In the genomic region with DNA sequence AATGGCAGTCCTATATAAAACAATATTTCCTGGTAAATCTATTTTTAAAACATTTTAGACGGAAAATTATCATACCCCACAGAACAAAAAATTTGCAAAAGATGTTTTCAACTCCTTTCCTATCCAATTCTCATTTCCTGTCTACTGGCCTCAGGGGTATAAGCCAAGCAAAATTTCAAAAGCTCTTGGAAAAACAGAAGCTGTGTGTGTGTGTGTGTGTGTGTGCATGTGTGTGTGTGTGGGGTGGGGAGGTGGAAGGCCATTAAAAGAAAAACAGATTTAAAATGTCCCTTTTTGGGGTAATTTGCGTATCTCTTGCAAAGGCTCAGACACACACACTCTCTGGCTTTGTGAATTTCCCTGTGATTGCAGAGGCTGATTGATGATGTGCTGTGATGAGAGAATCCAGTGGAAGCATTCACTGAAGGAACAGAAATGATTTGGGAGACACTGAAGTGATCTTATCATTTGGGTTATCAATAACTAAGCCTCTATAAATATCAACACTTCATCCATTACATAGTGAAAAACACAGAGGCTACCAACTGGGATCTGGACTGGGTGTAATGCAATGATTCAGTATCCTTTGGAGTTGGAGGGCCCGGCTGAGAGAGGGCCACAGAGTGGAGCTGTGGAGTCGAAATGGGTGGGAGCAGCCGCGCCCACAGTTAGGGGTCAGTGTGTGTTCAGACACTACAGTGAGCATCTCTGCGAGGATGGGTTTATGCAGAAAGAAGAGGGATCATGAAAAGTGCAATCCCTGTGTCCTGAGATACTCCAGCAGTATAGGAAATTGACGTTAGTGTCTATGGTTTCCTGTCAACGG, we compare ENCODE assay signal across 10 cellular contexts.
DNase-seq lines count a peak whose midpoint lies in the region; ATAC-seq and TF ChIP-seq lines count a peak whose summit lies in the region.
"Had no signal": no experiment of that assay in that cellular context is flagged by ENCODE, and none has a peak within 500 bp of the region (broad histone marks: within the 10 kb centered on the region; RNA-seq: fewer than 3 reads in every experiment).

No MANE protein-coding gene starts in this region.

- no peaks in the 10 kb centered on the region for H3F3A ChIP-seq in neural progenitor cell (ENCODE audit: low read depth)

- in situ Hi-C loops in G401 (cut with HindIII; ENCODE audit: low sequenced_read_pairs): no loop called here

- no peaks in the 10 kb centered on the region for H4K20me1 ChIP-seq in neural progenitor cell (ENCODE audit: low read depth)

- H3K27ac ChIP-seq in neural progenitor cell: no peak overlapping the region
- H3K27ac ChIP-seq: KMS-11 had no signal

- H3K27ac Mint-ChIP-seq in neural progenitor cell: no peak overlapping the region

- no peak overlapping the region for H3K4me2 ChIP-seq in neural progenitor cell
- H3K4me2 ChIP-seq: KMS-11 had no signal

- peaks cover under 1% of the 10 kb centered on the region for H3K4me1 ChIP-seq in neural progenitor cell

- ATAC-seq in GM18511 (IDR thresholded peaks at IDR 0.05; ENCODE audit: unreplicated experiment) (no peak), HG03135 (IDR thresholded peaks at IDR 0.05; ENCODE audit: unreplicated experiment) (no peak)

- H3K27me3 ChIP-seq in neural progenitor cell: no peaks in the 10 kb centered on the region

- peak; percentile 32 for TF ChIP-seq CTCF in fibroblast of mammary gland (conservative IDR thresholded peaks at IDR 0.05; ENCODE audit: control insufficient read depth, insufficient read depth, low read depth, low read length)
- peak; percentile 50 for TF ChIP-seq CTCF in neural progenitor cell (IDR thresholded peaks at IDR 0.05)

- H3K4me3 Mint-ChIP-seq in neural progenitor cell: no peak overlapping the region

- no peaks in the 10 kb centered on the region for H3K36me3 ChIP-seq in neural progenitor cell

- peaks cover 7% of the 10 kb centered on the region for H3K27me3 Mint-ChIP-seq in neural progenitor cell (ENCODE audit: insufficient read depth, low read depth)

- H3K9me3 Mint-ChIP-seq in neural progenitor cell: no peaks in the 10 kb centered on the region

- DNase-seq in G401 (ENCODE audit: low spot score): peak; percentile 86
- DNase-seq in OCI-M1 (lab: John Stamatoyannopoulos, UW): peak; percentile 35
- peak; percentile 30 for DNase-seq in fibroblast of mammary gland (ENCODE audit: low read depth)
- peak; percentile 63 for DNase-seq in neural progenitor cell (ENCODE audit: low spot score)
- no peak for DNase-seq in NAMALWA (ENCODE audit: low spot score)
- no peak for DNase-seq in middle frontal gyrus (ENCODE audit: extremely low spot score, low spot score)
- DNase-seq: activated CD4-positive, alpha-beta T cell treated with anti-CD3 and anti-CD28 coated beads, Interleukin-2, amount 50 U/mL, for 48 hours had no signal

- H2AFZ ChIP-seq in neural progenitor cell (replicated peaks): no peak overlapping the region

- H3K4me1 Mint-ChIP-seq in neural progenitor cell: peaks cover 20% of the 10 kb centered on the region

- no peaks in the 10 kb centered on the region for H3K36me3 Mint-ChIP-seq in neural progenitor cell

- H3K9ac ChIP-seq in neural progenitor cell: no peak overlapping the region
- H3K9ac ChIP-seq: KMS-11 had no signal

- no peaks in the 10 kb centered on the region for H3K9me3 ChIP-seq in neural progenitor cell (ENCODE audit: low read depth)

- H3K4me3 ChIP-seq in fibroblast of mammary gland (ENCODE audit: control insufficient read depth, low read depth, low read length) (no peak overlapping the region), neural progenitor cell (no peak overlapping the region)

- H3K79me2 ChIP-seq in neural progenitor cell (ENCODE audit: low read depth): no peaks in the 10 kb centered on the region

Comparison
In these comparisons a context has a peak if more than half of its experiments do, and no peak if none do; other contexts are left out.
1. DNase-seq: peak in G401 (single experiment), OCI-M1 (single experiment), fibroblast of mammary gland (single experiment) and neural progenitor cell (single experiment); none in NAMALWA (single experiment) and middle frontal gyrus (single experiment).